ENCODE assay signal across 15 cellular contexts in the genomic region with DNA sequence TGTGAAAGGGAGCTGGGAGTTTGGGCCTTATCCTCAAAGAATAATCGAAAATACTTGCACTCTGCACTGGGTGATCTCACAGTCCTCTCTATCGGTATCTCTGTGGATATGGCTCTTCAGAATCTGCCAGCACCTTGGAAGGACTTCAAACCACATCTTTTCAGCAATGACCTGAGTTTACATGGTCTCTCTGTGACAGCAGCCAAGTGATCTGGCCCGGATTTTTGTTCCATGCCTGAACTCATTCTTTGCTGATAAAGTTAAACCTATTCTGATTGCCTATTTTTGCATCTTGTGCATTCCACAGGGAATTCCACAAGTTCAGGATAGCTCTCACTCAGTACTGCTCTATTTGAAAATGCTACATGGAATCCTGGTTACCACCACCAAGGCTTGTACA.
"Had no signal": no experiment of that assay in that cellular context is flagged by ENCODE, and none has a peak within 500 bp of the region (broad histone marks: within the 10 kb centered on the region; RNA-seq: fewer than 3 reads in every experiment).

No MANE protein-coding gene starts in this region.

- H3K27me3 Mint-ChIP-seq: activated naive CD4-positive, alpha-beta T cell treated with anti-CD3 and anti-CD28 coated beads, Interleukin-2, amount 50 U/mL, for 24 hours; naive B cell; stimulated activated naive B cell treated with anti-CD40 and anti-IgM and Interleukin-4, amounts not matched to agents 10 μg/mL and 1 μg/mL and 100 μg/mL, for 72 hours had no signal

- DNase-seq: activated T-cell treated with anti-CD3 and anti-CD28 coated beads, Interleukin-2, amount 50 U/mL, for 1 hour; amniotic stem cell; effector CD4-positive, alpha-beta T cell; gastrocnemius medialis; kidney; naive B cell; retina; spleen; stimulated activated CD4-positive, alpha-beta T cell treated with anti-CD3 and anti-CD28 coated beads, Interleukin-1b, Interleukin-23, amount 100 ng/mL, for 48 hours; stimulated activated naive B cell treated with anti-CD40 and anti-IgM and Interleukin-4, amounts not matched to agents 10 μg/mL and 1 μg/mL and 100 μg/mL, for 72 hours had no signal

- H3K9me3 Mint-ChIP-seq: activated naive CD4-positive, alpha-beta T cell treated with anti-CD3 and anti-CD28 coated beads, Interleukin-2, amount 50 U/mL, for 24 hours; naive B cell; stimulated activated naive B cell treated with anti-CD40 and anti-IgM and Interleukin-4, amounts not matched to agents 10 μg/mL and 1 μg/mL and 100 μg/mL, for 72 hours; T-helper 2 cell treated with Interferon-gamma antibody and Interleukin-4, amounts not matched to agents 5 μg/mL and 100 μg/mL, for 36 hours had no signal

- H3K4me1 Mint-ChIP-seq: activated naive CD4-positive, alpha-beta T cell treated with anti-CD3 and anti-CD28 coated beads, Interleukin-2, amount 50 U/mL, for 24 hours had no signal

- H3K4me3 Mint-ChIP-seq: activated naive CD4-positive, alpha-beta T cell treated with anti-CD3 and anti-CD28 coated beads, Interleukin-2, amount 50 U/mL, for 24 hours; naive B cell; stimulated activated naive B cell treated with anti-CD40 and anti-IgM and Interleukin-4, amounts not matched to agents 10 μg/mL and 1 μg/mL and 100 μg/mL, for 72 hours; T-helper 2 cell treated with Interferon-gamma antibody and Interleukin-4, amounts not matched to agents 5 μg/mL and 100 μg/mL, for 36 hours had no signal

- H3K4me3 ChIP-seq: coronary artery, gastrocnemius medialis, spleen, tibial nerve had no signal

- H3K36me3 Mint-ChIP-seq: activated naive CD4-positive, alpha-beta T cell treated with anti-CD3 and anti-CD28 coated beads, Interleukin-2, amount 50 U/mL, for 24 hours; naive B cell; stimulated activated naive B cell treated with anti-CD40 and anti-IgM and Interleukin-4, amounts not matched to agents 10 μg/mL and 1 μg/mL and 100 μg/mL, for 72 hours had no signal

- ATAC-seq: activated CD4-positive, CD25-positive, alpha-beta regulatory T cell treated with anti-CD3 and anti-CD28 coated beads, Interleukin-2, amount 50 U/mL, for 24 hours; gastrocnemius medialis; stimulated activated naive B cell treated with anti-CD40 and anti-IgM and Interleukin-4, amounts not matched to agents 10 μg/mL and 1 μg/mL and 100 μg/mL, for 72 hours had no signal

- H3K27ac Mint-ChIP-seq: activated naive CD4-positive, alpha-beta T cell treated with anti-CD3 and anti-CD28 coated beads, Interleukin-2, amount 50 U/mL, for 24 hours; naive B cell; stimulated activated naive B cell treated with anti-CD40 and anti-IgM and Interleukin-4, amounts not matched to agents 10 μg/mL and 1 μg/mL and 100 μg/mL, for 72 hours; T-helper 2 cell treated with Interferon-gamma antibody and Interleukin-4, amounts not matched to agents 5 μg/mL and 100 μg/mL, for 36 hours had no signal
